In genomic region chr4:53854991-53855885, GRCh38 we compare ENCODE assay signal across 10 cellular contexts.
DNase-seq lines count a peak whose midpoint lies in the region; ATAC-seq and TF ChIP-seq lines count a peak whose summit lies in the region.
"Had no signal": no experiment of that assay in that cellular context is flagged by ENCODE, and none has a peak within 500 bp of the region (broad histone marks: within the 10 kb centered on the region; RNA-seq: fewer than 3 reads in every experiment).

No MANE protein-coding gene starts in this region.

- TF ChIP-seq CTCF in HEK293 (tag by site-specific recombination; IDR thresholded peaks at IDR 0.05) (no peak), heart left ventricle (IDR thresholded peaks at IDR 0.05) (no peak)

- H3K4me1 ChIP-seq in HEK293 (ENCODE audit: control insufficient read depth, insufficient read depth, low read length): no peaks in the 10 kb centered on the region
- peaks cover 0 to 13% (median 0%) of the 10 kb centered on the region in 12 donors for H3K4me1 ChIP-seq in heart left ventricle
- H3K4me1 ChIP-seq in subcutaneous abdominal adipose tissue (ENCODE audit: control insufficient read depth in 5 of 5, insufficient read depth in 5 of 5, low read length in 5 of 5): peaks cover 0 to 6% (median 0%) of the 10 kb centered on the region in 5 donors

- no peak overlapping the region for H3K4me3 ChIP-seq in HEK293 (ENCODE audit: low read depth, low read length)
- no peak overlapping the region for H3K4me3 ChIP-seq in heart left ventricle
- H3K4me3 ChIP-seq in subcutaneous abdominal adipose tissue (ENCODE audit: low read depth in 1 of 5, low read length in 5 of 5): no peak overlapping the region
- H3K4me3 ChIP-seq: SK-N-MC had no signal

- H3K27ac ChIP-seq in HEK293 (ENCODE audit: extremely low read depth, low read depth, low read length): no peak overlapping the region
- peak overlapping the region in 10 of 12 donors; percentile 12 to 77 (median 60) for H3K27ac ChIP-seq in heart left ventricle
- peak overlapping the region; percentile 5 for H3K27ac ChIP-seq in subcutaneous abdominal adipose tissue (ENCODE audit: low read depth, low read length)
- H3K27ac ChIP-seq: SK-N-MC had no signal

- H3K9me3 ChIP-seq in HEK293 (ENCODE audit: control insufficient read depth, insufficient read depth, low read depth, low read length) (no peaks in the 10 kb centered on the region), heart left ventricle (peaks cover 0 to 20% (median 2%) of the 10 kb centered on the region in 12 donors), subcutaneous abdominal adipose tissue (ENCODE audit: control insufficient read depth in 5 of 5, low read length in 5 of 5) (peaks cover 0 to 2% (median 0%) of the 10 kb centered on the region in 5 donors)

- WGBS in heart left ventricle, 4 donors: 60 to 70% (median 63%) methylated on average over 7 of the region's 7 CpGs

- ATAC-seq in SK-N-SH treated with all-trans-retinoic acid at 6 μM for 48 hours (peak; percentile 79), heart left ventricle (peak; percentile 27 to 63 (median 50))

- CTCF ChIA-PET in HEK293 (lab: Yijun Ruan, JAX): no interaction called here

- DNase-seq in heart left ventricle (peak in 2 of 5 donors; percentile 36 to 46), amygdala (lab: John Stamatoyannopoulos, UW) (no peak), NCI-H1092 (lab: John Stamatoyannopoulos, UW) (no peak), A172 (ENCODE audit: low spot score) (no peak), activated gamma-delta T cell treated with Interleukin-2 at 50 U/mL for 16 hours (no peak)
- DNase-seq: NCI-H1436 treated with DMSO at 0.1 percent for 48 hours had no signal

- intact Hi-C loops in heart left ventricle (cut with DNase I): loop anchor here in 1 of 10 donors (10.0 kb wide), 1 partner anchor 140 kb away; no protein-coding TSS in a partner anchor

- TF ChIP-seq POLR2A in heart left ventricle (IDR thresholded peaks at IDR 0.05): no peak

- H3K36me3 ChIP-seq in HEK293 (ENCODE audit: control insufficient read depth in 2 of 2, insufficient read depth in 1 of 2, low read length in 2 of 2): no peaks in the 10 kb centered on the region
- no peaks in the 10 kb centered on the region for H3K36me3 ChIP-seq in heart left ventricle
- no peaks in the 10 kb centered on the region for H3K36me3 ChIP-seq in subcutaneous abdominal adipose tissue (ENCODE audit: control insufficient read depth in 5 of 5, insufficient read depth in 5 of 5, low read length in 5 of 5)

- POLR2A ChIA-PET in HEK293 (lab: Yijun Ruan, JAX): no interaction called here

- no peak overlapping the region for H3K9ac ChIP-seq in subcutaneous abdominal adipose tissue (ENCODE audit: low read length in 5 of 5)

- H3K27me3 ChIP-seq in heart left ventricle (no peaks in the 10 kb centered on the region), subcutaneous abdominal adipose tissue (ENCODE audit: control insufficient read depth in 5 of 5, insufficient read depth in 4 of 5, low read length in 5 of 5) (no peaks in the 10 kb centered on the region)

TF ChIP-seq in HEK293, 187 proteins besides CTCF, POLR2A, EP300 and RAD21:
- no peak for TF ChIP-seq TSHZ1 (tag by site-specific recombination; IDR thresholded peaks at IDR 0.05; ENCODE audit: borderline replicate concordance)
- TF ChIP-seq ZNF311 (tag by site-specific recombination; IDR thresholded peaks at IDR 0.05; ENCODE audit: borderline replicate concordance): no peak
- no peak for TF ChIP-seq ZNF133 (tag by site-specific recombination; IDR thresholded peaks at IDR 0.05)
- TF ChIP-seq ZIC2 (tag by site-specific recombination; IDR thresholded peaks at IDR 0.05): 0 out of 2 replicates have a peak, but pooled peaks have one; percentile 14
- TF ChIP-seq, protein P1, sequence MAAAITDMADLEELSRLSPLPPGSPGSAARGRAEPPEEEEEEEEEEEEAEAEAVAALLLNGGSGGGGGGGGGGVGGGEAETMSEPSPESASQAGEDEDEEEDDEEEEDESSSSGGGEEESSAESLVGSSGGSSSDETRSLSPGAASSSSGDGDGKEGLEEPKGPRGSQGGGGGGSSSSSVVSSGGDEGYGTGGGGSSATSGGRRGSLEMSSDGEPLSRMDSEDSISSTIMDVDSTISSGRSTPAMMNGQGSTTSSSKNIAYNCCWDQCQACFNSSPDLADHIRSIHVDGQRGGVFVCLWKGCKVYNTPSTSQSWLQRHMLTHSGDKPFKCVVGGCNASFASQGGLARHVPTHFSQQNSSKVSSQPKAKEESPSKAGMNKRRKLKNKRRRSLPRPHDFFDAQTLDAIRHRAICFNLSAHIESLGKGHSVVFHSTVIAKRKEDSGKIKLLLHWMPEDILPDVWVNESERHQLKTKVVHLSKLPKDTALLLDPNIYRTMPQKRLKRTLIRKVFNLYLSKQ (tag by site-specific recombination; IDR thresholded peaks at IDR 0.05; ENCODE audit: borderline replicate concordance): no peak

TF ChIP-seq in SK-N-SH treated with all-trans-retinoic acid at 6 μM for 48 hours, 23 proteins besides CTCF, POLR2A, EP300 and RAD21:
- no peak for TF ChIP-seq ISL1 (CRISPR knock-in tag; IDR thresholded peaks at IDR 0.05)
- no peak for TF ChIP-seq OSR1 (CRISPR knock-in tag; IDR thresholded peaks at IDR 0.05)
- TF ChIP-seq ZFP3 (CRISPR knock-in tag; IDR thresholded peaks at IDR 0.05): no peak
- TF ChIP-seq, protein P2, sequence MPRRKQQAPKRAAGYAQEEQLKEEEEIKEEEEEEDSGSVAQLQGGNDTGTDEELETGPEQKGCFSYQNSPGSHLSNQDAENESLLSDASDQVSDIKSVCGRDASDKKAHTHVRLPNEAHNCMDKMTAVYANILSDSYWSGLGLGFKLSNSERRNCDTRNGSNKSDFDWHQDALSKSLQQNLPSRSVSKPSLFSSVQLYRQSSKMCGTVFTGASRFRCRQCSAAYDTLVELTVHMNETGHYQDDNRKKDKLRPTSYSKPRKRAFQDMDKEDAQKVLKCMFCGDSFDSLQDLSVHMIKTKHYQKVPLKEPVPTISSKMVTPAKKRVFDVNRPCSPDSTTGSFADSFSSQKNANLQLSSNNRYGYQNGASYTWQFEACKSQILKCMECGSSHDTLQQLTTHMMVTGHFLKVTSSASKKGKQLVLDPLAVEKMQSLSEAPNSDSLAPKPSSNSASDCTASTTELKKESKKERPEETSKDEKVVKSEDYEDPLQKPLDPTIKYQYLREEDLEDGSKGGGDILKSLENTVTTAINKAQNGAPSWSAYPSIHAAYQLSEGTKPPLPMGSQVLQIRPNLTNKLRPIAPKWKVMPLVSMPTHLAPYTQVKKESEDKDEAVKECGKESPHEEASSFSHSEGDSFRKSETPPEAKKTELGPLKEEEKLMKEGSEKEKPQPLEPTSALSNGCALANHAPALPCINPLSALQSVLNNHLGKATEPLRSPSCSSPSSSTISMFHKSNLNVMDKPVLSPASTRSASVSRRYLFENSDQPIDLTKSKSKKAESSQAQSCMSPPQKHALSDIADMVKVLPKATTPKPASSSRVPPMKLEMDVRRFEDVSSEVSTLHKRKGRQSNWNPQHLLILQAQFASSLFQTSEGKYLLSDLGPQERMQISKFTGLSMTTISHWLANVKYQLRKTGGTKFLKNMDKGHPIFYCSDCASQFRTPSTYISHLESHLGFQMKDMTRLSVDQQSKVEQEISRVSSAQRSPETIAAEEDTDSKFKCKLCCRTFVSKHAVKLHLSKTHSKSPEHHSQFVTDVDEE (CRISPR knock-in tag; IDR thresholded peaks at IDR 0.05): no peak
- no peak for TF ChIP-seq CSRNP3 (CRISPR knock-in tag; IDR thresholded peaks at IDR 0.05)
- no peak for TF ChIP-seq TCF4 (CRISPR knock-in tag; IDR thresholded peaks at IDR 0.05; ENCODE audit: borderline replicate concordance)
- no peak for TF ChIP-seq CSDC2 (CRISPR knock-in tag; IDR thresholded peaks at IDR 0.05)
- TF ChIP-seq PPARA (CRISPR knock-in tag; IDR thresholded peaks at IDR 0.05; ENCODE audit: borderline replicate concordance): no peak
- no peak for TF ChIP-seq ZNF8 (CRISPR knock-in tag; IDR thresholded peaks at IDR 0.05)
- TF ChIP-seq SNAI2 (CRISPR knock-in tag; IDR thresholded peaks at IDR 0.05): no peak
- TF ChIP-seq ZC3H10 (CRISPR knock-in tag; IDR thresholded peaks at IDR 0.05): no peak
